In the genomic region with DNA sequence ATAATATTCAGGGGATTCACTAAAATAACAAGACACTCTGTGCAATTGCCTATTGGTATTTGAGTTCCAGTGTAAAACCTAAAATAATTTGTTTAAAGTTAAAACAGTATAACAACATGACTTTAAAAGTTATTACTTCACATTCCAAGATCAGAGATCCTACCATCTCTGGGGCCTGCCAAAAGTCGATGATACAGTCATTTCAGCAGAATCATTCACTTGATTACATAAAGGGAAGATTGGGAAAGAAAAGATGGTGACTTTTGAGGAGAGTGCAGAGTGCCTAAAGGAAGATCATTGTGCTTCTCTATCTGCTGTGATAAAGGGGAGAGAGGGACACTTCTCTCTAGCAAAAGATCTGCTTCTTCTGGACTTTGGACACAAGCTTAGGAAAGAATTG, we compare ENCODE assay signal across 2 cellular contexts.
TF ChIP-seq lines count a peak whose summit lies in the region.

No MANE protein-coding gene starts in this region.

TF ChIP-seq in SK-N-SH, 30 proteins besides CTCF, POLR2A, EP300 and RAD21 (continued from another document):
- TF ChIP-seq, protein P1, sequence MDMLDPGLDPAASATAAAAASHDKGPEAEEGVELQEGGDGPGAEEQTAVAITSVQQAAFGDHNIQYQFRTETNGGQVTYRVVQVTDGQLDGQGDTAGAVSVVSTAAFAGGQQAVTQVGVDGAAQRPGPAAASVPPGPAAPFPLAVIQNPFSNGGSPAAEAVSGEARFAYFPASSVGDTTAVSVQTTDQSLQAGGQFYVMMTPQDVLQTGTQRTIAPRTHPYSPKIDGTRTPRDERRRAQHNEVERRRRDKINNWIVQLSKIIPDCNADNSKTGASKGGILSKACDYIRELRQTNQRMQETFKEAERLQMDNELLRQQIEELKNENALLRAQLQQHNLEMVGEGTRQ (IDR thresholded peaks at IDR 0.05; ENCODE audit: borderline replicate concordance, low read depth, low read length) = no peak
- TF ChIP-seq, protein P2, sequence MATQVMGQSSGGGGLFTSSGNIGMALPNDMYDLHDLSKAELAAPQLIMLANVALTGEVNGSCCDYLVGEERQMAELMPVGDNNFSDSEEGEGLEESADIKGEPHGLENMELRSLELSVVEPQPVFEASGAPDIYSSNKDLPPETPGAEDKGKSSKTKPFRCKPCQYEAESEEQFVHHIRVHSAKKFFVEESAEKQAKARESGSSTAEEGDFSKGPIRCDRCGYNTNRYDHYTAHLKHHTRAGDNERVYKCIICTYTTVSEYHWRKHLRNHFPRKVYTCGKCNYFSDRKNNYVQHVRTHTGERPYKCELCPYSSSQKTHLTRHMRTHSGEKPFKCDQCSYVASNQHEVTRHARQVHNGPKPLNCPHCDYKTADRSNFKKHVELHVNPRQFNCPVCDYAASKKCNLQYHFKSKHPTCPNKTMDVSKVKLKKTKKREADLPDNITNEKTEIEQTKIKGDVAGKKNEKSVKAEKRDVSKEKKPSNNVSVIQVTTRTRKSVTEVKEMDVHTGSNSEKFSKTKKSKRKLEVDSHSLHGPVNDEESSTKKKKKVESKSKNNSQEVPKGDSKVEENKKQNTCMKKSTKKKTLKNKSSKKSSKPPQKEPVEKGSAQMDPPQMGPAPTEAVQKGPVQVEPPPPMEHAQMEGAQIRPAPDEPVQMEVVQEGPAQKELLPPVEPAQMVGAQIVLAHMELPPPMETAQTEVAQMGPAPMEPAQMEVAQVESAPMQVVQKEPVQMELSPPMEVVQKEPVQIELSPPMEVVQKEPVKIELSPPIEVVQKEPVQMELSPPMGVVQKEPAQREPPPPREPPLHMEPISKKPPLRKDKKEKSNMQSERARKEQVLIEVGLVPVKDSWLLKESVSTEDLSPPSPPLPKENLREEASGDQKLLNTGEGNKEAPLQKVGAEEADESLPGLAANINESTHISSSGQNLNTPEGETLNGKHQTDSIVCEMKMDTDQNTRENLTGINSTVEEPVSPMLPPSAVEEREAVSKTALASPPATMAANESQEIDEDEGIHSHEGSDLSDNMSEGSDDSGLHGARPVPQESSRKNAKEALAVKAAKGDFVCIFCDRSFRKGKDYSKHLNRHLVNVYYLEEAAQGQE (IDR thresholded peaks at IDR 0.05; ENCODE audit: low read depth, low read length) = no peak
- TF ChIP-seq YY1 (IDR thresholded peaks at IDR 0.05; ENCODE audit: low read depth) (no peak), FOSL2 (IDR thresholded peaks at IDR 0.05; ENCODE audit: borderline replicate concordance, low read depth) (no peak), MEF2A (IDR thresholded peaks at IDR 0.05; ENCODE audit: borderline replicate concordance, low read depth) (no peak), EZH2phosphoT487 (IDR thresholded peaks at IDR 0.05; ENCODE audit: borderline replicate concordance, low read depth) (no peak), TAF1 (IDR thresholded peaks at IDR 0.05; ENCODE audit: borderline replicate concordance, low read depth, low read length) (no peak), CHD2 (IDR thresholded peaks at IDR 0.05; ENCODE audit: low read length, partially characterized antibody) (no peak)

TF ChIP-seq in SK-N-SH treated with all-trans-retinoic acid at 6 μM for 48 hours, 23 proteins besides CTCF, POLR2A, EP300 and RAD21 (continued from another document):
- TF ChIP-seq, protein P3, sequence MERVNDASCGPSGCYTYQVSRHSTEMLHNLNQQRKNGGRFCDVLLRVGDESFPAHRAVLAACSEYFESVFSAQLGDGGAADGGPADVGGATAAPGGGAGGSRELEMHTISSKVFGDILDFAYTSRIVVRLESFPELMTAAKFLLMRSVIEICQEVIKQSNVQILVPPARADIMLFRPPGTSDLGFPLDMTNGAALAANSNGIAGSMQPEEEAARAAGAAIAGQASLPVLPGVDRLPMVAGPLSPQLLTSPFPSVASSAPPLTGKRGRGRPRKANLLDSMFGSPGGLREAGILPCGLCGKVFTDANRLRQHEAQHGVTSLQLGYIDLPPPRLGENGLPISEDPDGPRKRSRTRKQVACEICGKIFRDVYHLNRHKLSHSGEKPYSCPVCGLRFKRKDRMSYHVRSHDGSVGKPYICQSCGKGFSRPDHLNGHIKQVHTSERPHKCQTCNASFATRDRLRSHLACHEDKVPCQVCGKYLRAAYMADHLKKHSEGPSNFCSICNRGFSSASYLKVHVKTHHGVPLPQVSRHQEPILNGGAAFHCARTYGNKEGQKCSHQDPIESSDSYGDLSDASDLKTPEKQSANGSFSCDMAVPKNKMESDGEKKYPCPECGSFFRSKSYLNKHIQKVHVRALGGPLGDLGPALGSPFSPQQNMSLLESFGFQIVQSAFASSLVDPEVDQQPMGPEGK (CRISPR knock-in tag; IDR thresholded peaks at IDR 0.05; ENCODE audit: borderline replicate concordance) = no peak
- TF ChIP-seq, protein P4, sequence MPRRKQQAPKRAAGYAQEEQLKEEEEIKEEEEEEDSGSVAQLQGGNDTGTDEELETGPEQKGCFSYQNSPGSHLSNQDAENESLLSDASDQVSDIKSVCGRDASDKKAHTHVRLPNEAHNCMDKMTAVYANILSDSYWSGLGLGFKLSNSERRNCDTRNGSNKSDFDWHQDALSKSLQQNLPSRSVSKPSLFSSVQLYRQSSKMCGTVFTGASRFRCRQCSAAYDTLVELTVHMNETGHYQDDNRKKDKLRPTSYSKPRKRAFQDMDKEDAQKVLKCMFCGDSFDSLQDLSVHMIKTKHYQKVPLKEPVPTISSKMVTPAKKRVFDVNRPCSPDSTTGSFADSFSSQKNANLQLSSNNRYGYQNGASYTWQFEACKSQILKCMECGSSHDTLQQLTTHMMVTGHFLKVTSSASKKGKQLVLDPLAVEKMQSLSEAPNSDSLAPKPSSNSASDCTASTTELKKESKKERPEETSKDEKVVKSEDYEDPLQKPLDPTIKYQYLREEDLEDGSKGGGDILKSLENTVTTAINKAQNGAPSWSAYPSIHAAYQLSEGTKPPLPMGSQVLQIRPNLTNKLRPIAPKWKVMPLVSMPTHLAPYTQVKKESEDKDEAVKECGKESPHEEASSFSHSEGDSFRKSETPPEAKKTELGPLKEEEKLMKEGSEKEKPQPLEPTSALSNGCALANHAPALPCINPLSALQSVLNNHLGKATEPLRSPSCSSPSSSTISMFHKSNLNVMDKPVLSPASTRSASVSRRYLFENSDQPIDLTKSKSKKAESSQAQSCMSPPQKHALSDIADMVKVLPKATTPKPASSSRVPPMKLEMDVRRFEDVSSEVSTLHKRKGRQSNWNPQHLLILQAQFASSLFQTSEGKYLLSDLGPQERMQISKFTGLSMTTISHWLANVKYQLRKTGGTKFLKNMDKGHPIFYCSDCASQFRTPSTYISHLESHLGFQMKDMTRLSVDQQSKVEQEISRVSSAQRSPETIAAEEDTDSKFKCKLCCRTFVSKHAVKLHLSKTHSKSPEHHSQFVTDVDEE (CRISPR knock-in tag; IDR thresholded peaks at IDR 0.05) = no peak
- TF ChIP-seq TCF4 (CRISPR knock-in tag; IDR thresholded peaks at IDR 0.05; ENCODE audit: borderline replicate concordance) = no peak
- TF ChIP-seq ZNF565 (CRISPR knock-in tag; conservative IDR thresholded peaks at IDR 0.05; ENCODE audit: low read depth) = no peak
- no peak for TF ChIP-seq OSR1 (CRISPR knock-in tag; IDR thresholded peaks at IDR 0.05)
- TF ChIP-seq ARNTL (CRISPR knock-in tag; IDR thresholded peaks at IDR 0.05; ENCODE audit: borderline replicate concordance, low read depth) = no peak
